In genomic region chr16:89324056-89325010, GRCh38 we compare ENCODE assay signal across 8 cellular contexts.
DNase-seq lines count a peak whose midpoint lies in the region; ATAC-seq and TF ChIP-seq lines count a peak whose summit lies in the region.

No MANE protein-coding gene starts in this region.

- no peaks in the 10 kb centered on the region for H3K36me3 ChIP-seq in HUES6 (ENCODE audit: control insufficient read depth, insufficient read depth, low read length)

- no peak for TF ChIP-seq CTCF in astrocyte of the cerebellum (IDR thresholded peaks at IDR 0.05; ENCODE audit: low read depth, low read length, missing control alignments)

- in situ Hi-C loops in astrocyte of the cerebellum (cut with HindIII; ENCODE audit: low sequenced_read_pairs): loop anchor here (25.0 kb wide), 1 partner anchor 188 kb away; the partner anchor contains the start of gene SPG7

- H3K4me1 ChIP-seq in HUES6 (ENCODE audit: control insufficient read depth, insufficient read depth, low read length): peaks cover 83% of the 10 kb centered on the region

- H3K27ac ChIP-seq in HUES6 (ENCODE audit: low read depth, low read length): 0 out of 2 replicates have a peak overlapping the region, but pooled peaks have one; percentile 25

- DNase-seq in astrocyte of the cerebellum (ENCODE audit: low read depth): peak; percentile 48
- DNase-seq in non-pigmented ciliary epithelial cell (ENCODE audit: low read depth): peak; percentile 83
- DNase-seq in islet precursor cell: no peak
- DNase-seq in NCI-H446 treated with DMSO at 0.1 percent for 48 hours (lab: John Stamatoyannopoulos, UW): no peak
- DNase-seq in GDM1 (lab: John Stamatoyannopoulos, UW): no peak

- H3K9ac ChIP-seq in HUES6 (ENCODE audit: low read length): no peak overlapping the region

- no peaks in the 10 kb centered on the region for H3K27me3 ChIP-seq in HUES6 (ENCODE audit: control insufficient read depth, insufficient read depth, low read length)

- ATAC-seq in GM18907 (IDR thresholded peaks at IDR 0.05; ENCODE audit: unreplicated experiment): peak; percentile 49
- no peak for ATAC-seq in HG03521 (IDR thresholded peaks at IDR 0.05; ENCODE audit: unreplicated experiment)

- H3K4me3 ChIP-seq in HUES6 (ENCODE audit: low read depth, low read length) (no peak overlapping the region), astrocyte of the cerebellum (ENCODE audit: low read depth, low read length) (no peak overlapping the region)

- no peaks in the 10 kb centered on the region for H3K9me3 ChIP-seq in HUES6 (ENCODE audit: control insufficient read depth, insufficient read depth, low read depth, low read length)

Comparison
In these comparisons a context has a peak if more than half of its experiments do, and no peak if none do; other contexts are left out.
1. DNase-seq: peak in astrocyte of the cerebellum (single experiment) and non-pigmented ciliary epithelial cell (single experiment); none in islet precursor cell (single experiment), NCI-H446 treated with DMSO at 0.1 percent for 48 hours (single experiment) and GDM1 (single experiment).